In genomic region chr16:30558789-30559377, GRCh38 we compare ENCODE assay signal across 8 cellular contexts. TPM values are rescaled to one million over a fixed set of nuclear protein-coding genes. Genes with fewer than 3 reads are reported as not detected.
DNase-seq lines count a peak whose midpoint lies in the region; ATAC-seq and TF ChIP-seq lines count a peak whose summit lies in the region.

No MANE protein-coding gene starts in this region.

- in situ Hi-C loops in HAP-1 (cut with MboI; ENCODE audit: low sequenced_read_pairs), result no loop called here

- ATAC-seq in activated CD4-positive, CD25-positive, alpha-beta regulatory T cell treated with anti-CD3 and anti-CD28 coated beads, Interleukin-2, amount 50 U/mL, for 24 hours, result no peak

- no peaks in the 10 kb centered on the region for H3K27me3 ChIP-seq in HAP-1 (ENCODE audit: low read depth)
- H3K27me3 ChIP-seq in WERI-Rb-1 (ENCODE audit: insufficient read depth, low read depth, severe bottlenecking), result no peaks in the 10 kb centered on the region
- H3K27me3 ChIP-seq in skeletal muscle tissue (ENCODE audit: control insufficient read depth in 3 of 3, insufficient read depth in 3 of 3, low read length in 3 of 3), result peaks cover 0 to 2% (median 0%) of the 10 kb centered on the region in 3 donors

- H3K4me1 ChIP-seq in HAP-1 (peaks cover 9% of the 10 kb centered on the region; the same call in 1 of the 2 replicates), skeletal muscle tissue (ENCODE audit: control insufficient read depth in 3 of 3, insufficient read depth in 3 of 3, low read length in 3 of 3) (peaks cover 20 to 25% (median 21%) of the 10 kb centered on the region in 3 donors)

- TF ChIP-seq CTCF in WERI-Rb-1 (IDR thresholded peaks at IDR 0.05; ENCODE audit: low read depth, low read length) (no peak), foreskin fibroblast (IDR thresholded peaks at IDR 0.05; ENCODE audit: low read depth, low read length) (no peak)

- H3K9me3 ChIP-seq in HAP-1 (no peaks in the 10 kb centered on the region), WERI-Rb-1 (ENCODE audit: severe bottlenecking) (peaks cover 4% of the 10 kb centered on the region), skeletal muscle tissue (ENCODE audit: control insufficient read depth in 3 of 3, low read length in 3 of 3) (no peaks in the 10 kb centered on the region)

- H3K36me3 ChIP-seq in HAP-1 (replicated peaks), result peaks cover 21% of the 10 kb centered on the region
- peaks cover 10% of the 10 kb centered on the region for H3K36me3 ChIP-seq in WERI-Rb-1
- peaks cover 9 to 14% (median 9%) of the 10 kb centered on the region in 3 donors for H3K36me3 ChIP-seq in skeletal muscle tissue (ENCODE audit: control insufficient read depth in 3 of 3, insufficient read depth in 3 of 3, low read length in 3 of 3)

- no peak for DNase-seq in HAP-1 (ENCODE audit: low spot score in 2 of 2)
- no peak for DNase-seq in WERI-Rb-1
- no peak for DNase-seq in foreskin fibroblast
- DNase-seq in AG08396 (ENCODE audit: low spot score), result no peak
- DNase-seq in iPS-NIHi7 (ENCODE audit: extremely low spot score), result no peak
- DNase-seq in NCI-H1436 treated with DMSO at 0.1 percent for 48 hours (lab: John Stamatoyannopoulos, UW), result no peak

- H3K27ac ChIP-seq in WERI-Rb-1, result peak overlapping the region; percentile 90
- peak overlapping the region; percentile 97 for H3K27ac ChIP-seq in skeletal muscle tissue (ENCODE audit: low read depth, low read length)

- peak overlapping the region; percentile 51 to 75 (median 55) for H3K9ac ChIP-seq in skeletal muscle tissue (ENCODE audit: low read depth in 1 of 3, low read length in 3 of 3)

- peak overlapping the region; percentile 95 for H3K4me3 ChIP-seq in HAP-1
- H3K4me3 ChIP-seq in WERI-Rb-1 (ENCODE audit: low read depth, low read length), result no peak overlapping the region
- H3K4me3 ChIP-seq in foreskin fibroblast (ENCODE audit: low read depth in 1 of 2, low read length in 2 of 2), result peak overlapping the region; percentile 26 to 30
- H3K4me3 ChIP-seq in skeletal muscle tissue (ENCODE audit: low read length in 3 of 3), result peak overlapping the region; percentile 72 to 88 (median 78)

RNA-seq across cellular contexts. Expression of gene ZNF764, which starts 0.7 kb away (rescaled TPM):
- 3.7 TPM for total RNA-seq in skeletal muscle tissue

RNA-seq across cellular contexts. Expression of gene ZNF688, which starts 12.6 kb away (rescaled TPM):
- 5.7 TPM for total RNA-seq in skeletal muscle tissue

RNA-seq across cellular contexts. Expression of gene ZNF747, which starts 24.2 kb away (rescaled TPM):
- total RNA-seq in skeletal muscle tissue, result 8.4 TPM

RNA-seq across cellular contexts. Expression of gene ZNF785, which starts 26.6 kb away (rescaled TPM):
- total RNA-seq in skeletal muscle tissue, result 10.4 TPM

RNA-seq across cellular contexts. Expression of gene ZNF768, which starts 32.5 kb away (rescaled TPM):
- 23.5 TPM for total RNA-seq in skeletal muscle tissue
